Comparison of ENCODE assay signal across 1 cellular context in genomic region chr14:62097824-62098223, GRCh38.
TF ChIP-seq lines count a peak whose summit lies in the region.

No MANE protein-coding gene starts in this region.

TF ChIP-seq in GM12878, 131 proteins besides CTCF, POLR2A, EP300 and RAD21 (continued from another document):
- TF ChIP-seq E2F8 (IDR thresholded peaks at IDR 0.05; ENCODE audit: low read depth, partially characterized antibody) (no peak), GABPA (IDR thresholded peaks at IDR 0.05; ENCODE audit: low read depth) (no peak), BMI1 (IDR thresholded peaks at IDR 0.05; ENCODE audit: borderline replicate concordance) (0 out of 2 replicates have a peak, but pooled peaks have one; percentile 21), BACH1 (IDR thresholded peaks at IDR 0.05; ENCODE audit: borderline replicate concordance) (peak; percentile 20; the same call in 1 of the 2 replicates), MTA2 (IDR thresholded peaks at IDR 0.05; ENCODE audit: low read depth) (peak; percentile 46), ESRRA (IDR thresholded peaks at IDR 0.05; ENCODE audit: low read length) (no peak), CHD1 (IDR thresholded peaks at IDR 0.05; ENCODE audit: low read depth, low read length) (no peak)
